Comparison of ENCODE assay signal across 8 cellular contexts in the genomic region with DNA sequence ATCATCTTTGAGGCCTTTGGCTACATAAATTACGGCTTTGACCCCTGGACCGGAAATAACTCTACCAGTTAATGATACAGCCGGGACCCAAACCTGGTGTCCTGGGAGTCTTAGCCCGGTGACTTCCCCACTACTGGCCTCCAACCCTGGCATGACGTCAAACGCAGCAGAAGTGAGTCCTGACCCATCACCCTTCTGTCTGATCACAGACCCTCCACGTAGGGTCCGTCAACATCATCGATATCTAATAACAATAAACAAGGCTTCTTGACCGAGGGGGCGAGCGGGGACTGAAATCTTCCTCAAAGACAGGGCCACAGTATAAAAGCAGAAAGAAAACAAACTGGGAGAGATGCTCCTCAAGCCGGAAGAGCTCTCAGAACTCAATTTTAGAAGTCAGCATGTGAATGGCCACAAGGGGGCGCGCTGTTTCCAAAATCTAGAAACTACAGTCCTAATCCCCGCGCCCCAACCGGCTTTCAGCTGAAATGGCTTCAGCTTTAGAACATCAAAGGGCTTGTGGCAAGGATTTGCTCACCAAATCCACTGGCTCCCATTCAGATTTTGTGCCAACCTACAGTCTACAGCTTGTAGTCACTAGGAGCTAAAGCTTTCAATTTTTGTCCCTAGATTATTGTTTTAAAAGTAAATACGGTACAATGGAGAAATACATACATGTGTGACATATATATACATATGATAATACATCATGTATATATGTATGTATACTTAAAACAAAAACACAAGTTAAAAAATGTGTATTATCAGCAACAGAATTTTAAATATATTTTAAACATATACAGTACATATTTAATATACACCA. TPM values are rescaled to one million over a fixed set of nuclear protein-coding genes. Genes with fewer than 3 reads are reported as not detected.
A peak's percentile ranks its signal among the peaks of the same experiment; 100 is the strongest.
DNase-seq lines count a peak whose midpoint lies in the region; ATAC-seq and TF ChIP-seq lines count a peak whose summit lies in the region.

No MANE protein-coding gene starts in this region.

- H4K91ac ChIP-seq in mesenchymal stem cell (ENCODE audit: low read length), result no peak overlapping the region

- H3K4me3 ChIP-seq in effector memory CD4-positive, alpha-beta T cell (ENCODE audit: insufficient read depth, low read depth, low read length, poor library complexity, severe bottlenecking), result no peak overlapping the region
- H3K4me3 ChIP-seq in mesenchymal stem cell (ENCODE audit: insufficient read depth in 1 of 2, low read depth in 1 of 2, low read length in 2 of 2), result peak overlapping the region in 1 of 2 experiments; percentile 35

- TF ChIP-seq CTCF in activated CD8-positive, alpha-beta T cell treated with anti-CD3 and anti-CD28 coated beads for 36 hours (IDR thresholded peaks at IDR 0.05), result peak; percentile 90

- no peak overlapping the region for H3K14ac ChIP-seq in mesenchymal stem cell (ENCODE audit: low read length in 2 of 2)

- H2BK12ac ChIP-seq in mesenchymal stem cell (ENCODE audit: low read length in 2 of 2), result no peak overlapping the region

- H3K79me1 ChIP-seq in mesenchymal stem cell (replicated peaks; ENCODE audit: low read length, poor library complexity, severe bottlenecking), result no peaks in the 10 kb centered on the region

- H3K23ac ChIP-seq in mesenchymal stem cell (ENCODE audit: low read length in 2 of 2), result no peak overlapping the region

- H4K8ac ChIP-seq in mesenchymal stem cell (ENCODE audit: low read length), result peak overlapping the region; percentile 78

- peak overlapping the region; percentile 72 for H3K9ac ChIP-seq in mesenchymal stem cell (ENCODE audit: low read length)

- WGBS in mesenchymal stem cell, result 28% methylated on average over 18 of the region's 19 CpGs

- no peaks in the 10 kb centered on the region for H3K36me3 ChIP-seq in effector memory CD4-positive, alpha-beta T cell (ENCODE audit: control insufficient read depth, insufficient read depth, low read length)
- H3K36me3 ChIP-seq in mesenchymal stem cell (ENCODE audit: control insufficient read depth in 1 of 2, insufficient read depth in 2 of 2, low read depth in 1 of 2, low read length in 2 of 2), result no peaks in the 10 kb centered on the region

- no peaks in the 10 kb centered on the region for H3K36me3 Mint-ChIP-seq in activated CD8-positive, alpha-beta T cell treated with anti-CD3 and anti-CD28 coated beads for 36 hours (ENCODE audit: low read depth)

- H3K27ac Mint-ChIP-seq in activated CD8-positive, alpha-beta T cell treated with anti-CD3 and anti-CD28 coated beads for 36 hours, result peak overlapping the region; percentile 61

- H2AFZ ChIP-seq in mesenchymal stem cell (ENCODE audit: low read depth, low read length), result peak overlapping the region; percentile 80

- no peak overlapping the region for H2BK15ac ChIP-seq in mesenchymal stem cell (ENCODE audit: low read depth, poor library complexity, severe bottlenecking)

- intact Hi-C loops in activated CD8-positive, alpha-beta T cell treated with anti-CD3 and anti-CD28 coated beads for 36 hours (cut with micrococcal nuclease), result loop anchor here (1.0 to 10.0 kb wide), 2 partner anchors 51 to 274 kb away; no protein-coding TSS in a partner anchor

- no peaks in the 10 kb centered on the region for H3K9me3 Mint-ChIP-seq in activated CD8-positive, alpha-beta T cell treated with anti-CD3 and anti-CD28 coated beads for 36 hours

- no peak overlapping the region for H3K27ac ChIP-seq in effector memory CD4-positive, alpha-beta T cell (ENCODE audit: insufficient read depth, low read length, poor library complexity, severe bottlenecking)
- no peak overlapping the region for H3K27ac ChIP-seq in mesenchymal stem cell (ENCODE audit: low read length, poor library complexity, severe bottlenecking)

- H3K4me3 Mint-ChIP-seq in activated CD8-positive, alpha-beta T cell treated with anti-CD3 and anti-CD28 coated beads for 36 hours, result peak overlapping the region; percentile 3

- H3K4me2 ChIP-seq in mesenchymal stem cell (ENCODE audit: low read length, poor library complexity, severe bottlenecking), result no peak overlapping the region

- H2BK5ac ChIP-seq in mesenchymal stem cell (ENCODE audit: low read depth, low read length, poor library complexity, severe bottlenecking), result no peak overlapping the region

- peak; percentile 36 for ATAC-seq in GM19328 (IDR thresholded peaks at IDR 0.05; ENCODE audit: unreplicated experiment)
- peak; percentile 47 for ATAC-seq in activated CD8-positive, alpha-beta T cell treated with anti-CD3 and anti-CD28 coated beads for 36 hours

- peak; percentile 92 to 95 for DNase-seq in AML-193 (lab: John Stamatoyannopoulos, UW)
- DNase-seq in HT1080 (ENCODE audit: low read depth), result peak; percentile 88
- peak; percentile 47 for DNase-seq in NK-92 (lab: John Stamatoyannopoulos, UW; ENCODE audit: unreplicated experiment)
- peak; percentile 100 for DNase-seq in activated CD8-positive, alpha-beta T cell treated with anti-CD3 and anti-CD28 coated beads for 36 hours
- DNase-seq in effector memory CD4-positive, alpha-beta T cell, result peak; percentile 77 to 90 (median 86)
- DNase-seq in mesenchymal stem cell, result peak; percentile 89
- DNase-seq in stimulated activated CD8-positive, alpha-beta memory T cell treated with anti-CD3 and anti-CD28 coated beads, Interleukin-15, amount 100 ng/mL, for 4 hours (ENCODE audit: low read depth in 2 of 2), result peak; percentile 76 to 86

- POLR2A ChIA-PET in activated CD8-positive, alpha-beta T cell treated with anti-CD3 and anti-CD28 coated beads for 36 hours (lab: Charles Lee), result interaction anchor here (0.7 to 2.6 kb wide), 15 partner anchors 9 to 469 kb away, joined by 3 to 9 read pairs (median 3); no protein-coding TSS in a partner anchor

- peaks cover 6% of the 10 kb centered on the region for H3K4me1 ChIP-seq in effector memory CD4-positive, alpha-beta T cell (ENCODE audit: control insufficient read depth, insufficient read depth, low read length, poor library complexity, severe bottlenecking)
- peaks cover 4% of the 10 kb centered on the region for H3K4me1 ChIP-seq in mesenchymal stem cell (ENCODE audit: control insufficient read depth, insufficient read depth, low read depth, low read length)

- CTCF ChIA-PET in activated CD8-positive, alpha-beta T cell treated with anti-CD3 and anti-CD28 coated beads for 36 hours (lab: Charles Lee), result interaction anchor here (0.5 to 6.3 kb wide), 96 partner anchors 10 to 832 kb away, joined by 3 to 89 read pairs (median 5); partner anchors contain the start of genes CASP3, CENPU, IRF2 and PRIMPOL

- no peaks in the 10 kb centered on the region for H3K27me3 ChIP-seq in effector memory CD4-positive, alpha-beta T cell (replicated peaks; ENCODE audit: control insufficient read depth, insufficient read depth, low read length, poor library complexity, severe bottlenecking)
- peaks cover under 1 to 6% of the 10 kb centered on the region in 2 experiments for H3K27me3 ChIP-seq in mesenchymal stem cell (ENCODE audit: control insufficient read depth in 1 of 2, insufficient read depth in 1 of 2, low read length in 2 of 2)

- H3K4ac ChIP-seq in mesenchymal stem cell (ENCODE audit: low read depth in 1 of 2, low read length in 2 of 2), result no peak overlapping the region

- peak overlapping the region; percentile 74 for H2AK5ac ChIP-seq in mesenchymal stem cell (ENCODE audit: low read length, severe bottlenecking)

- H3K9me3 ChIP-seq in effector memory CD4-positive, alpha-beta T cell (ENCODE audit: control insufficient read depth, low read length), result no peaks in the 10 kb centered on the region
- no peaks in the 10 kb centered on the region for H3K9me3 ChIP-seq in mesenchymal stem cell (ENCODE audit: control insufficient read depth, low read length)

- no peak overlapping the region for H2BK120ac ChIP-seq in mesenchymal stem cell (ENCODE audit: low read depth, low read length)

- peak overlapping the region in 1 of 2 experiments; percentile 35 for H3K18ac ChIP-seq in mesenchymal stem cell (ENCODE audit: low read depth in 1 of 2, low read length in 2 of 2)

- no peaks in the 10 kb centered on the region for H3K27me3 Mint-ChIP-seq in activated CD8-positive, alpha-beta T cell treated with anti-CD3 and anti-CD28 coated beads for 36 hours

- H3K4me1 Mint-ChIP-seq in activated CD8-positive, alpha-beta T cell treated with anti-CD3 and anti-CD28 coated beads for 36 hours (ENCODE audit: low read depth), result peaks cover 51% of the 10 kb centered on the region

RNA-seq across cellular contexts. Expression of gene ENPP6, which starts 46.4 kb away (rescaled TPM):
- not detected in 2 replicates for total RNA-seq in HT1080 (2014; rRNA removed; shearing (Covaris generic))
- not detected in 2 replicates for polyA plus RNA-seq in HT1080 (2015; cell fraction: cytosol; rRNA removed)
- not detected in 2 replicates for polyA plus RNA-seq in HT1080 (2015; cell fraction: nucleus; rRNA removed)
- under 1 TPM; 0.27 to 0.40 TPM for total RNA-seq in activated CD8-positive, alpha-beta T cell treated with anti-CD3 and anti-CD28 coated beads for 36 hours
- polyA plus RNA-seq in mesenchymal stem cell (2013, experiment 1 of 2), result not detected
- not detected for polyA plus RNA-seq in mesenchymal stem cell (2013, experiment 2 of 2)

Comparison
In these comparisons a context has a peak if more than half of its experiments do, and no peak if none do; other contexts are left out.
1. DNase-seq: peak in every context shown above with its lines; median percentile 100 in activated CD8-positive, alpha-beta T cell treated with anti-CD3 and anti-CD28 coated beads for 36 hours; 94 in AML-193; 89 in mesenchymal stem cell; 88 in HT1080; 86 in effector memory CD4-positive, alpha-beta T cell; 81 in stimulated activated CD8-positive, alpha-beta memory T cell treated with anti-CD3 and anti-CD28 coated beads, Interleukin-15, amount 100 ng/mL, for 4 hours; 47 in NK-92.